In genomic region chr21:35210093-35210492, GRCh38 we compare ENCODE assay signal across 25 cellular contexts.
DNase-seq lines count a peak whose midpoint lies in the region; ATAC-seq, FAIRE-seq and TF ChIP-seq lines count a peak whose summit lies in the region.
"Had no signal": no experiment of that assay in that cellular context is flagged by ENCODE, and none has a peak within 500 bp of the region (broad histone marks: within the 10 kb centered on the region; RNA-seq: fewer than 3 reads in every experiment).

No MANE protein-coding gene starts in this region.

- no peak for DNase-seq in astrocyte (ENCODE audit: low read depth)
- DNase-seq in psoas muscle: no peak
- no peak for DNase-seq in vagina (ENCODE audit: extremely low spot score in 2 of 2)
- DNase-seq in activated CD4-positive, alpha-beta T cell treated with anti-CD3 and anti-CD28 coated beads for 4 hours: no peak
- no peak for DNase-seq in adrenal gland
- DNase-seq: CD4-positive, CD25-positive, alpha-beta regulatory T cell; CD8-positive, alpha-beta T cell; DMS 273 treated with DMSO at 0.1 percent for 48 hours; DMS79; EL; GDM1; GM23248; H7; HCEC 1CT had no signal

- TF ChIP-seq POLR2A in vagina (IDR thresholded peaks at IDR 0.05) (no peak), adrenal gland (IDR thresholded peaks at IDR 0.05) (no peak)

- H3K4me3 Mint-ChIP-seq in astrocyte (ENCODE audit: unreplicated experiment): no peak overlapping the region
- H3K4me3 Mint-ChIP-seq: B cell; CD4-positive, CD25-positive, alpha-beta regulatory T cell; CD8-positive, alpha-beta T cell had no signal

- CTCF ChIA-PET in HEK293 (lab: Yijun Ruan, JAX): no interaction called here

- H3K27ac ChIP-seq in HEK293 (ENCODE audit: extremely low read depth, low read depth, low read length) (no peak overlapping the region), astrocyte (ENCODE audit: low read depth, low read length) (peak overlapping the region; percentile 86), psoas muscle (peak overlapping the region; percentile 85), vagina (peak overlapping the region; percentile 75), adrenal gland (no peak overlapping the region)
- H3K27ac ChIP-seq: 22Rv1, BLaER1, C4-2B, GM23248 had no signal

- H3K27me3 Mint-ChIP-seq in astrocyte (ENCODE audit: low read depth, unreplicated experiment): no peaks in the 10 kb centered on the region
- H3K27me3 Mint-ChIP-seq: B cell had no signal

- H3K36me3 ChIP-seq in HEK293 (ENCODE audit: control insufficient read depth in 2 of 2, insufficient read depth in 1 of 2, low read length in 2 of 2) (no peaks in the 10 kb centered on the region), astrocyte (ENCODE audit: insufficient read depth, low read length) (no peaks in the 10 kb centered on the region), psoas muscle (ENCODE audit: insufficient read depth in 1 of 2, low read depth in 1 of 2) (no peaks in the 10 kb centered on the region), vagina (no peaks in the 10 kb centered on the region), adrenal gland (replicated peaks in 1 of 2) (no peaks in the 10 kb centered on the region)
- H3K36me3 ChIP-seq: BLaER1 had no signal

- peaks cover 47% of the 10 kb centered on the region for H3K4me1 Mint-ChIP-seq in astrocyte (ENCODE audit: low read depth, unreplicated experiment)

- intact Hi-C loops in psoas muscle (cut with DNase I) (loop anchor here in 1 of 2 donors (10.0 kb wide), 1 partner anchor 155 kb away; no protein-coding TSS in a partner anchor), vagina (cut with DNase I) (no loop called here), adrenal gland (cut with DNase I) (no loop called here)

- no peaks in the 10 kb centered on the region for H3K79me2 ChIP-seq in astrocyte (ENCODE audit: insufficient read depth, low read length)

- POLR2A ChIA-PET in HEK293 (lab: Yijun Ruan, JAX): no interaction called here

- H3K4me1 ChIP-seq in HEK293 (ENCODE audit: control insufficient read depth, insufficient read depth, low read length) (no peaks in the 10 kb centered on the region), astrocyte (ENCODE audit: insufficient read depth, low read length) (peaks cover 44% of the 10 kb centered on the region), psoas muscle (peaks cover 60% of the 10 kb centered on the region), vagina (peaks cover 23% of the 10 kb centered on the region), adrenal gland (replicated peaks in 1 of 2) (no peaks in the 10 kb centered on the region)

- H3K27me3 ChIP-seq in astrocyte (ENCODE audit: insufficient read depth, low read length) (no peaks in the 10 kb centered on the region), psoas muscle (ENCODE audit: insufficient read depth in 3 of 3, low read length in 2 of 3) (no peaks in the 10 kb centered on the region), vagina (no peaks in the 10 kb centered on the region), adrenal gland (no peaks in the 10 kb centered on the region)
- H3K27me3 ChIP-seq: BLaER1 had no signal

- H2AFZ ChIP-seq in astrocyte (ENCODE audit: low read depth, low read length): no peak overlapping the region
- H2AFZ ChIP-seq: GM23248 had no signal

- FAIRE-seq in astrocyte (lab: Jason Lieb, UNC): peak; percentile 29
- FAIRE-seq: A204.1, D721Med, GM12878, GM19239, H1 had no signal

- H3K9ac ChIP-seq in astrocyte (ENCODE audit: low read length): no peak overlapping the region
- H3K9ac ChIP-seq: BLaER1, GM23248 had no signal

- WGBS in psoas muscle, 3 donors: 91 to 98% (median 95%) methylated on average over 4 of the region's 4 CpGs
- WGBS in adrenal gland, 4 donors: 79 to 91% (median 87%) methylated on average over 4 of the region's 4 CpGs

- H3K27ac Mint-ChIP-seq in astrocyte (ENCODE audit: unreplicated experiment): no peak overlapping the region
- H3K27ac Mint-ChIP-seq: B cell; CD8-positive, alpha-beta T cell had no signal

- H3K4me3 ChIP-seq in HEK293 (ENCODE audit: low read depth, low read length) (no peak overlapping the region), astrocyte (ENCODE audit: insufficient read depth, low read depth, low read length) (no peak overlapping the region), psoas muscle (no peak overlapping the region), vagina (no peak overlapping the region), adrenal gland (no peak overlapping the region)
- H3K4me3 ChIP-seq: BLaER1, GM12878, GM23248 had no signal

- TF ChIP-seq CTCF in HEK293 (tag by site-specific recombination; IDR thresholded peaks at IDR 0.05) (no peak), astrocyte (IDR thresholded peaks at IDR 0.05; ENCODE audit: insufficient read depth, low read depth, low read length) (no peak), psoas muscle (IDR thresholded peaks at IDR 0.05) (no peak), vagina (IDR thresholded peaks at IDR 0.05) (no peak), adrenal gland (IDR thresholded peaks at IDR 0.05) (no peak)

- no peak overlapping the region for H3K4me2 ChIP-seq in astrocyte (ENCODE audit: low read length)
- H3K4me2 ChIP-seq: BLaER1 had no signal

- ATAC-seq in psoas muscle (no peak), HG02970 (IDR thresholded peaks at IDR 0.05; ENCODE audit: low FRiP score, unreplicated experiment) (no peak)
- ATAC-seq: CD8-positive, alpha-beta T cell; GM12878 had no signal

- H3K9me3 ChIP-seq in HEK293 (ENCODE audit: control insufficient read depth, insufficient read depth, low read depth, low read length) (no peaks in the 10 kb centered on the region), astrocyte (ENCODE audit: insufficient read depth, low read depth, low read length) (no peaks in the 10 kb centered on the region), psoas muscle (no peaks in the 10 kb centered on the region), vagina (no peaks in the 10 kb centered on the region), adrenal gland (replicated peaks in 1 of 3) (no peaks in the 10 kb centered on the region)

- no peaks in the 10 kb centered on the region for H4K20me1 ChIP-seq in astrocyte (ENCODE audit: insufficient read depth, low read length)
- H4K20me1 ChIP-seq: BLaER1 had no signal

- H3K9me3 Mint-ChIP-seq in astrocyte (ENCODE audit: unreplicated experiment): peaks cover 5% of the 10 kb centered on the region

- H3K36me3 Mint-ChIP-seq in astrocyte (ENCODE audit: low read depth, unreplicated experiment): peaks cover 2% of the 10 kb centered on the region
- H3K36me3 Mint-ChIP-seq: CD4-positive, CD25-positive, alpha-beta regulatory T cell; CD8-positive, alpha-beta T cell had no signal

TF ChIP-seq in HEK293, 187 proteins besides CTCF, POLR2A, EP300 and RAD21:
- peak; percentile 95 for TF ChIP-seq ZNF26 (tag by site-specific recombination; IDR thresholded peaks at IDR 0.05)
- TF ChIP-seq ZBTB1 (tag by site-specific recombination; IDR thresholded peaks at IDR 0.05): no peak
- no peak for TF ChIP-seq ZSCAN30 (tag by site-specific recombination; IDR thresholded peaks at IDR 0.05)
- peak; percentile 31 for TF ChIP-seq SETDB1 (IDR thresholded peaks at IDR 0.05; ENCODE audit: insufficient read length, low read length)
- TF ChIP-seq ZNF776 (tag by site-specific recombination; IDR thresholded peaks at IDR 0.05; ENCODE audit: borderline replicate concordance): no peak

Comparison
In these comparisons a context has a peak if more than half of its experiments do, and no peak if none do; other contexts are left out.
1. H3K27ac ChIP-seq: peak in astrocyte (single experiment), psoas muscle (single experiment) and vagina (single experiment); none in HEK293 (single experiment) and adrenal gland (0 of 5).